In genomic region chr1:179217943-179218507, GRCh38 we compare ENCODE assay signal across 1 cellular context.
TF ChIP-seq lines count a peak whose summit lies in the region.

No MANE protein-coding gene starts in this region.

TF ChIP-seq in liver, 16 proteins besides CTCF, POLR2A, EP300 and RAD21 (continued from another document):
- TF ChIP-seq REST (IDR thresholded peaks at IDR 0.05) (no peak), EGR1 (IDR thresholded peaks at IDR 0.05; ENCODE audit: low read depth in 2 of 2) (no peak), FOXA2 (IDR thresholded peaks at IDR 0.05) (no peak), RXRA (IDR thresholded peaks at IDR 0.05) (no peak)
TF ChIP-seq in liver: peak in this region for 2.
